19 cellular contexts compared by ENCODE assay signal in genomic region chr14:102351023-102351422, GRCh38. TPM values are rescaled to one million over a fixed set of nuclear protein-coding genes. Genes with fewer than 3 reads are reported as not detected.
A peak's percentile ranks its signal among the peaks of the same experiment; 100 is the strongest.
DNase-seq lines count a peak whose midpoint lies in the region; ATAC-seq and TF ChIP-seq lines count a peak whose summit lies in the region.
"Had no signal": no experiment of that assay in that cellular context is flagged by ENCODE, and none has a peak within 500 bp of the region (broad histone marks: within the 10 kb centered on the region; RNA-seq: fewer than 3 reads in every experiment).

No MANE protein-coding gene starts in this region.

- H3K4me1 ChIP-seq in gastroesophageal sphincter: no peaks in the 10 kb centered on the region

- H3K27ac ChIP-seq in cingulate gyrus (ENCODE audit: low read depth, low read length) (peak overlapping the region; percentile 79), gastroesophageal sphincter (peak overlapping the region in 3 of 4 donors; percentile 9 to 41 (median 26)), substantia nigra (ENCODE audit: low read depth, low read length, poor library complexity, severe bottlenecking) (peak overlapping the region; percentile 65)
- H3K27ac ChIP-seq: GM23248 had no signal

- H3K9me3 ChIP-seq in gastroesophageal sphincter: no peaks in the 10 kb centered on the region
- H3K9me3 ChIP-seq: left lung had no signal

- no peaks in the 10 kb centered on the region for H3K27me3 ChIP-seq in gastroesophageal sphincter
- H3K27me3 ChIP-seq: left lung had no signal

- no peak overlapping the region for H3K4me3 ChIP-seq in gastroesophageal sphincter
- H3K4me3 ChIP-seq: GM12878, GM23248, left lung had no signal

- 82% methylated on average over 5 of the region's 10 CpGs; no CpG with 5 or more reads in 1 of the 2 donors for WGBS in gastroesophageal sphincter (ENCODE audit: low coverage in 1 of 2), 2 donors

- peak; percentile 82 to 93 for DNase-seq in lung microvascular endothelial cell (ENCODE audit: low read depth in 2 of 2)
- no peak for DNase-seq in substantia nigra (lab: John Stamatoyannopoulos, UW)
- DNase-seq in NCI-H226: no peak
- no peak for DNase-seq in NCI-H1105 treated with DMSO at 0.1 percent for 48 hours (lab: John Stamatoyannopoulos, UW)
- DNase-seq: activated CD8-positive, alpha-beta T cell treated with anti-CD3 and anti-CD28 coated beads, Interleukin-2, amount 10 ng/mL, durations not matched to agents 7 days and 5 days; activated T-cell treated with anti-CD3 and anti-CD28 coated beads, Interleukin-2, amount 50 U/mL, for 4 hours; DMS79; erythroblast; left lung; NCI-H1436; NCI-H524; T1000; trophoblast cell had no signal

- no peak for TF ChIP-seq CTCF in gastroesophageal sphincter (IDR thresholded peaks at IDR 0.05)

- no peak for TF ChIP-seq EP300 in gastroesophageal sphincter (IDR thresholded peaks at IDR 0.05)

- no peak for TF ChIP-seq POLR2A in gastroesophageal sphincter (IDR thresholded peaks at IDR 0.05)

- H3K36me3 ChIP-seq in gastroesophageal sphincter: peaks cover 0 to 97% of the 10 kb centered on the region in 2 donors

- ATAC-seq in gastroesophageal sphincter (no peak), HG03025 (IDR thresholded peaks at IDR 0.05; ENCODE audit: low FRiP score, unreplicated experiment) (no peak)
- ATAC-seq: activated CD8-positive, alpha-beta T cell treated with anti-CD3 and anti-CD28 coated beads, Interleukin-2, amount 10 ng/mL, durations not matched to agents 7 days and 5 days; activated T-cell treated with anti-CD3 and anti-CD28 coated beads, Interleukin-2, amount 50 U/mL, for 4 hours; GM12878; left lung; stimulated activated effector memory CD8-positive, alpha-beta T cell treated with anti-CD3 and anti-CD28 coated beads, Interleukin-12 subunit alpha, Interleukin-12 subunit beta, amount 100 ng/mL, for 72 hours had no signal

RNA-seq across cellular contexts. Expression of gene CINP, which starts 11.7 kb away (rescaled TPM):
- total RNA-seq in gastroesophageal sphincter (10 to 100 TPM; 26.3 to 52.1 (median 29.3) TPM), lung microvascular endothelial cell (41.7 and 44.5 TPM in 2 replicates)

RNA-seq across cellular contexts. Expression of gene TECPR2, which starts 11.7 kb away (rescaled TPM):
- 10 to 100 TPM; 26.0 to 57.2 (median 30.5) TPM for total RNA-seq in gastroesophageal sphincter
- 6.1 and 8.9 TPM in 2 replicates for total RNA-seq in lung microvascular endothelial cell

RNA-seq across cellular contexts. Expression of gene ZNF839, which starts 31.5 kb away (rescaled TPM):
- total RNA-seq in gastroesophageal sphincter (10 to 100 TPM in 1 of 4 donors, 1 to 10 TPM in 3; 6.5 to 10.1 (median 8.4) TPM), lung microvascular endothelial cell (4.0 and 5.0 TPM in 2 replicates)

RNA-seq across cellular contexts. Expression of gene MOK, which starts 46.1 kb away (rescaled TPM):
- total RNA-seq in gastroesophageal sphincter (10 to 100 TPM; 10.6 to 15.4 (median 10.7) TPM), lung microvascular endothelial cell (0.65 and 1.2 TPM in 2 replicates)

Comparison
In these comparisons a context has a peak if more than half of its experiments do, and no peak if none do; other contexts are left out.
1. H3K27ac ChIP-seq: peak in every context shown above with its lines; median percentile 79 in cingulate gyrus; 65 in substantia nigra; 26 in gastroesophageal sphincter.
2. DNase-seq: peak in lung microvascular endothelial cell (2 of 2); none in substantia nigra (0 of 49), NCI-H226 (single experiment) and NCI-H1105 treated with DMSO at 0.1 percent for 48 hours (single experiment).